ENCODE assay signal across 12 cellular contexts in genomic region chr2:105755895-105756294, GRCh38. TPM values are rescaled to one million over a fixed set of nuclear protein-coding genes. Genes with fewer than 3 reads are reported as not detected.
A peak's percentile ranks its signal among the peaks of the same experiment; 100 is the strongest.
DNase-seq lines count a peak whose midpoint lies in the region; ATAC-seq and TF ChIP-seq lines count a peak whose summit lies in the region.
"Had no signal": no experiment of that assay in that cellular context is flagged by ENCODE, and none has a peak within 500 bp of the region (broad histone marks: within the 10 kb centered on the region; RNA-seq: fewer than 3 reads in every experiment).

No MANE protein-coding gene starts in this region.

- H3K9me3 Mint-ChIP-seq in CD8-positive, alpha-beta memory T cell, result no peaks in the 10 kb centered on the region
- H3K9me3 Mint-ChIP-seq in activated naive CD8-positive, alpha-beta T cell treated with anti-CD3 and anti-CD28 coated beads for 36 hours, result no peaks in the 10 kb centered on the region
- peaks cover 0 to 1% (median 0%) of the 10 kb centered on the region in 7 donors for H3K9me3 Mint-ChIP-seq in CD14-positive monocyte

- H3K36me3 Mint-ChIP-seq in CD8-positive, alpha-beta memory T cell, result peaks cover 11 to 31% (median 16%) of the 10 kb centered on the region in 3 donors
- peaks cover 74% of the 10 kb centered on the region for H3K36me3 Mint-ChIP-seq in activated naive CD8-positive, alpha-beta T cell treated with anti-CD3 and anti-CD28 coated beads for 36 hours
- peaks cover 15 to 24% of the 10 kb centered on the region in 2 donors for H3K36me3 Mint-ChIP-seq in CD14-positive monocyte

- POLR2A ChIA-PET in CD8-positive, alpha-beta memory T cell (lab: Charles Lee), result interaction anchor here (0.9 to 1.9 kb wide), 3 partner anchors 10 to 42 kb away, joined by 3 to 18 read pairs (median 5); no protein-coding TSS in a partner anchor

- peaks cover 99% of the 10 kb centered on the region for H3K4me1 ChIP-seq in CD8-positive, alpha-beta memory T cell (ENCODE audit: insufficient read depth, low read length)
- H3K4me1 ChIP-seq in muscle layer of duodenum (ENCODE audit: control insufficient read depth in 1 of 2, insufficient read depth in 2 of 2, low read length in 2 of 2), result peaks cover 22 to 23% of the 10 kb centered on the region in 2 donors

- peak in 2 of 5 donors; percentile 55 to 73 for DNase-seq in CD8-positive, alpha-beta memory T cell
- no peak for DNase-seq in activated naive CD8-positive, alpha-beta T cell treated with anti-CD3 and anti-CD28 coated beads for 36 hours
- DNase-seq in stimulated activated CD4-positive, alpha-beta T cell treated with anti-CD3 and anti-CD28 coated beads, Interleukin-4, amount 100 ng/mL, for 4 hours, result no peak
- no peak for DNase-seq in CD14-positive monocyte (ENCODE audit: low spot score)
- DNase-seq in left lobe of liver (ENCODE audit: low spot score), result no peak
- DNase-seq: Caco-2, NCI-H1092 treated with DMSO at 0.1 percent for 48 hours had no signal

- intact Hi-C loops in CD14-positive monocyte (cut with micrococcal nuclease), result no loop called here

- peak overlapping the region; percentile 3 for H3K4me3 ChIP-seq in CD8-positive, alpha-beta memory T cell (ENCODE audit: low read length)
- no peak overlapping the region for H3K4me3 ChIP-seq in muscle layer of duodenum (ENCODE audit: low read depth in 1 of 2, low read length in 2 of 2)

- peaks cover 96 to 100% (median 100%) of the 10 kb centered on the region in 3 donors for H3K4me1 Mint-ChIP-seq in CD8-positive, alpha-beta memory T cell
- peaks cover 91% of the 10 kb centered on the region for H3K4me1 Mint-ChIP-seq in activated naive CD8-positive, alpha-beta T cell treated with anti-CD3 and anti-CD28 coated beads for 36 hours
- H3K4me1 Mint-ChIP-seq in CD14-positive monocyte, result peaks cover 43% of the 10 kb centered on the region

- no peak for TF ChIP-seq CTCF in CD14-positive monocyte (IDR thresholded peaks at IDR 0.05)

- no peaks in the 10 kb centered on the region for H3K27me3 ChIP-seq in CD8-positive, alpha-beta memory T cell (ENCODE audit: insufficient read depth, low read length, poor library complexity, severe bottlenecking)
- no peaks in the 10 kb centered on the region for H3K27me3 ChIP-seq in muscle layer of duodenum (ENCODE audit: low read depth, low read length)

- ATAC-seq in HG03432 (IDR thresholded peaks at IDR 0.05; ENCODE audit: unreplicated experiment) (no peak), left lobe of liver (no peak)
- ATAC-seq: activated CD4-positive, CD25-positive, alpha-beta regulatory T cell treated with anti-CD3 and anti-CD28 coated beads, Interleukin-2, amount 50 U/mL, for 24 hours; sciatic nerve had no signal

- peak overlapping the region; percentile 14 for H3K27ac ChIP-seq in CD8-positive, alpha-beta memory T cell (ENCODE audit: low read depth, low read length)
- H3K27ac ChIP-seq in KOPT-K1 (ENCODE audit: low read depth, low read length, poor library complexity, severe bottlenecking), result peak overlapping the region; percentile 56
- peak overlapping the region; percentile 9 for H3K27ac ChIP-seq in muscle layer of duodenum (ENCODE audit: low read length)

- H3K27ac Mint-ChIP-seq in CD8-positive, alpha-beta memory T cell, result peak overlapping the region; percentile 80 to 96 (median 87)
- H3K27ac Mint-ChIP-seq in activated naive CD8-positive, alpha-beta T cell treated with anti-CD3 and anti-CD28 coated beads for 36 hours, result peak overlapping the region; percentile 93
- H3K27ac Mint-ChIP-seq in CD14-positive monocyte, result no peak overlapping the region

- CTCF ChIA-PET in CD8-positive, alpha-beta memory T cell (lab: Charles Lee), result interaction anchor here (0.8 to 2.0 kb wide), 7 partner anchors 9 to 179 kb away, joined by 3 to 7 read pairs (median 4); no protein-coding TSS in a partner anchor

- no peaks in the 10 kb centered on the region for H3K27me3 Mint-ChIP-seq in CD8-positive, alpha-beta memory T cell
- no peaks in the 10 kb centered on the region for H3K27me3 Mint-ChIP-seq in activated naive CD8-positive, alpha-beta T cell treated with anti-CD3 and anti-CD28 coated beads for 36 hours
- no peaks in the 10 kb centered on the region for H3K27me3 Mint-ChIP-seq in CD14-positive monocyte (ENCODE audit: low read depth in 3 of 3)

- H3K9me3 ChIP-seq in CD8-positive, alpha-beta memory T cell (ENCODE audit: low read length), result no peaks in the 10 kb centered on the region
- H3K9me3 ChIP-seq in KOPT-K1 (ENCODE audit: insufficient read depth, low read length, poor library complexity, severe bottlenecking), result no peaks in the 10 kb centered on the region
- no peaks in the 10 kb centered on the region for H3K9me3 ChIP-seq in muscle layer of duodenum (ENCODE audit: control insufficient read depth in 1 of 2, low read length in 2 of 2)
- H3K9me3 ChIP-seq: Caco-2 had no signal

- peak overlapping the region; percentile 41 to 66 (median 65) for H3K4me3 Mint-ChIP-seq in CD8-positive, alpha-beta memory T cell
- H3K4me3 Mint-ChIP-seq in activated naive CD8-positive, alpha-beta T cell treated with anti-CD3 and anti-CD28 coated beads for 36 hours, result peak overlapping the region; percentile 66
- H3K4me3 Mint-ChIP-seq in CD14-positive monocyte, result no peak overlapping the region

- no peaks in the 10 kb centered on the region for H3K36me3 ChIP-seq in CD8-positive, alpha-beta memory T cell (ENCODE audit: insufficient read depth, low read length)
- H3K36me3 ChIP-seq in KOPT-K1 (ENCODE audit: insufficient read depth, low read length) (0 out of 2 replicates have a peak, but pooled peaks cover 9% of the 10 kb centered on the region), muscle layer of duodenum (ENCODE audit: control insufficient read depth in 1 of 2, insufficient read depth in 2 of 2, low read length in 2 of 2) (no peaks in the 10 kb centered on the region)

RNA-seq across cellular contexts. Expression of gene NCK2, which starts 11.2 kb away (rescaled TPM):
- 10 to 100 TPM; 72.4 to 76.1 TPM for total RNA-seq in CD8-positive, alpha-beta memory T cell
- 77.9 TPM for polyA plus RNA-seq in CD8-positive, alpha-beta memory T cell
- 10 to 100 TPM; 76.1 to 78.1 TPM for total RNA-seq in activated naive CD8-positive, alpha-beta T cell treated with anti-CD3 and anti-CD28 coated beads for 36 hours
- 1 to 10 TPM; 2.5 to 7.6 TPM for polyA plus RNA-seq in CD14-positive monocyte
- 6.3 TPM for total RNA-seq in left lobe of liver

Comparison
In these comparisons a context has a peak if more than half of its experiments do, and no peak if none do; other contexts are left out.
1. H3K27ac Mint-ChIP-seq: peak in CD8-positive, alpha-beta memory T cell (8 of 8) and activated naive CD8-positive, alpha-beta T cell treated with anti-CD3 and anti-CD28 coated beads for 36 hours (single experiment); none in CD14-positive monocyte (0 of 7).
2. H3K4me3 Mint-ChIP-seq: peak in CD8-positive, alpha-beta memory T cell (7 of 7) and activated naive CD8-positive, alpha-beta T cell treated with anti-CD3 and anti-CD28 coated beads for 36 hours (single experiment); none in CD14-positive monocyte (0 of 2).
3. RNA of gene NCK2, which starts 11.2 kb away (total RNA-seq): 76.1 to 78.1 TPM in activated naive CD8-positive, alpha-beta T cell treated with anti-CD3 and anti-CD28 coated beads for 36 hours and 72.4 to 76.1 TPM in CD8-positive, alpha-beta memory T cell; 6.3 TPM in left lobe of liver (single experiment); every median in the first group is over 10 times any median in the second.
4. Peak in every context shown above with its lines, with median percentiles within 50 percentile points of each other: H3K27ac ChIP-seq.